ENCODE assay signal across 1 cellular context in the genomic region with DNA sequence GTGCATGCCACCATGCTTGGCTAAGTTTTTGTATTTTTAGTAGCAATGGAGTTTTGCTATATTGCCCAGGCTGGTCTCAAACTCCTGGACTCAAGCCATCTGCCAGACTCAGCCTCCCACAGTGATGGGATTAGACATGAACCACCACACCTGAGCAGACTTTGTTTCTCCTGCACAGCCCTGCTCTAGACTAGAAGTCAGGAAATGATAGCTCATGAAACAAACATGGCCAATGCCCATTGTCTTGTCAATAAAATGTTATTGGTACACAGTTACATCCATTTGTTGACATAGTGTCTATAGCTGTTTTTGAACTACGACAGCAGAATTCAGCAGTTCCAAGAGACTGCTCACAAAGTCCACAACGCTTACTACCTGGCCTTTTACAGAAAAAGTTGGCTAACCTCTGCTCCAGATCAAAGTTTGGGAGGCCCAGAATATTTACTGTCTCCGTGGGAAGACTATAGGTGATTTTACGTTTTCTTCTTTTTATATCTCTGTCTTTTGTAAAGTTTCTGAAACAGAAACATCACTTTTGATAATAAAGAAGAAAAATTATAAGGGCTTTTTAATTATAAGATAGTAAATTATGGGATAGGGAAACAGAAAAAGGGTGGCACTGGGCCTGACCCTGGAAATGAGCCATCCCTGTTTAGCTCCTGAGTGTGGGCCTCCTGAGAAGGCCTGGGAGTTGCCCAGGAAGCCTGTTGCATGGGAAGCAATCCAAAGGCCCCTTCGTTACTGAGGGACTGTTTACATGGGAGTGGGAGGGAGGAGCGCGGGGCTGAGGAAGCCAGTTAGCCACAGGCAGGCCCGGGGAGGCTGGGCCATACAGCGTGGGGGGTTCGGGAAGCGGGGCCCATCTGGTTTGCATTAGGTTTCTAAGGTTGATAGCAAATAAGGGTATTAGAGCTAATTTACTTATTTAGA.
TF ChIP-seq lines count a peak whose summit lies in the region.

No MANE protein-coding gene starts in this region.

TF ChIP-seq in HepG2, 621 proteins besides CTCF, POLR2A, EP300 and RAD21 (continued from another document and continues in another):
- TF ChIP-seq, protein P1, sequence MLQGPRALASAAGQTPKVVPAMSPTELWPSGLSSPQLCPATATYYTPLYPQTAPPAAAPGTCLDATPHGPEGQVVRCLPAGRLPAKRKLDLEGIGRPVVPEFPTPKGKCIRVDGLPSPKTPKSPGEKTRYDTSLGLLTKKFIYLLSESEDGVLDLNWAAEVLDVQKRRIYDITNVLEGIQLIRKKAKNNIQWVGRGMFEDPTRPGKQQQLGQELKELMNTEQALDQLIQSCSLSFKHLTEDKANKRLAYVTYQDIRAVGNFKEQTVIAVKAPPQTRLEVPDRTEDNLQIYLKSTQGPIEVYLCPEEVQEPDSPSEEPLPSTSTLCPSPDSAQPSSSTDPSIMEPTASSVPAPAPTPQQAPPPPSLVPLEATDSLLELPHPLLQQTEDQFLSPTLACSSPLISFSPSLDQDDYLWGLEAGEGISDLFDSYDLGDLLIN (CRISPR knock-in tag; IDR thresholded peaks at IDR 0.05; ENCODE audit: borderline replicate concordance) = no peak
- TF ChIP-seq ZMYM3 (CRISPR knock-in tag; IDR thresholded peaks at IDR 0.05) (peak; percentile 91), ZMYM2 (CRISPR knock-in tag; IDR thresholded peaks at IDR 0.05) (0 out of 2 replicates have a peak, but pooled peaks have one; percentile 15), ZNF264 (CRISPR knock-in tag; IDR thresholded peaks at IDR 0.05) (peak; percentile 93), SRF (IDR thresholded peaks at IDR 0.05; ENCODE audit: low read depth, low read length) (no peak), ZKSCAN8 (CRISPR knock-in tag; IDR thresholded peaks at IDR 0.05; ENCODE audit: borderline replicate concordance) (no peak), TOPORS (CRISPR knock-in tag; IDR thresholded peaks at IDR 0.05) (no peak), FLYWCH1 (CRISPR knock-in tag; IDR thresholded peaks at IDR 0.05) (no peak), POLR2AphosphoS5 (IDR thresholded peaks at IDR 0.05; ENCODE audit: low read depth, low read length) (no peak), HNRNPL (IDR thresholded peaks at IDR 0.05; ENCODE audit: low read depth, low read length) (no peak), ZSCAN21 (CRISPR knock-in tag; IDR thresholded peaks at IDR 0.05; ENCODE audit: borderline replicate concordance) (no peak), ZNF24 (IDR thresholded peaks at IDR 0.05) (no peak), ZFP36L2 (CRISPR knock-in tag; IDR thresholded peaks at IDR 0.05) (no peak), ZNF724P (CRISPR knock-in tag; IDR thresholded peaks at IDR 0.05; ENCODE audit: borderline replicate concordance) (no peak), ZNF549 (CRISPR knock-in tag; IDR thresholded peaks at IDR 0.05) (no peak), DNMT3B (CRISPR knock-in tag; conservative IDR thresholded peaks at IDR 0.05) (no peak), HNF4A (CRISPR knock-in tag; IDR thresholded peaks at IDR 0.05) (peak; percentile 82), ZNF432 (CRISPR knock-in tag; IDR thresholded peaks at IDR 0.05; ENCODE audit: borderline replicate concordance) (no peak), SOX6 (IDR thresholded peaks at IDR 0.05) (no peak), SOX6 (CRISPR knock-in tag; IDR thresholded peaks at IDR 0.05) (peak; percentile 94), GFI1 (CRISPR knock-in tag; IDR thresholded peaks at IDR 0.05; ENCODE audit: borderline replicate concordance) (no peak), RBM22 (optimal IDR thresholded peaks at IDR 0.05; ENCODE audit: low read length) (no peak)
- TF ChIP-seq, protein P2, sequence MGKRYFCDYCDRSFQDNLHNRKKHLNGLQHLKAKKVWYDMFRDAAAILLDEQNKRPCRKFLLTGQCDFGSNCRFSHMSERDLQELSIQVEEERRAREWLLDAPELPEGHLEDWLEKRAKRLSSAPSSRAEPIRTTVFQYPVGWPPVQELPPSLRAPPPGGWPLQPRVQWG (CRISPR knock-in tag; IDR thresholded peaks at IDR 0.05; ENCODE audit: borderline replicate concordance, low read depth) = no peak
- TF ChIP-seq, protein P3, sequence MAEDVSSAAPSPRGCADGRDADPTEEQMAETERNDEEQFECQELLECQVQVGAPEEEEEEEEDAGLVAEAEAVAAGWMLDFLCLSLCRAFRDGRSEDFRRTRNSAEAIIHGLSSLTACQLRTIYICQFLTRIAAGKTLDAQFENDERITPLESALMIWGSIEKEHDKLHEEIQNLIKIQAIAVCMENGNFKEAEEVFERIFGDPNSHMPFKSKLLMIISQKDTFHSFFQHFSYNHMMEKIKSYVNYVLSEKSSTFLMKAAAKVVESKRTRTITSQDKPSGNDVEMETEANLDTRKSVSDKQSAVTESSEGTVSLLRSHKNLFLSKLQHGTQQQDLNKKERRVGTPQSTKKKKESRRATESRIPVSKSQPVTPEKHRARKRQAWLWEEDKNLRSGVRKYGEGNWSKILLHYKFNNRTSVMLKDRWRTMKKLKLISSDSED (CRISPR knock-in tag; IDR thresholded peaks at IDR 0.05) = no peak
- TF ChIP-seq, protein P4, sequence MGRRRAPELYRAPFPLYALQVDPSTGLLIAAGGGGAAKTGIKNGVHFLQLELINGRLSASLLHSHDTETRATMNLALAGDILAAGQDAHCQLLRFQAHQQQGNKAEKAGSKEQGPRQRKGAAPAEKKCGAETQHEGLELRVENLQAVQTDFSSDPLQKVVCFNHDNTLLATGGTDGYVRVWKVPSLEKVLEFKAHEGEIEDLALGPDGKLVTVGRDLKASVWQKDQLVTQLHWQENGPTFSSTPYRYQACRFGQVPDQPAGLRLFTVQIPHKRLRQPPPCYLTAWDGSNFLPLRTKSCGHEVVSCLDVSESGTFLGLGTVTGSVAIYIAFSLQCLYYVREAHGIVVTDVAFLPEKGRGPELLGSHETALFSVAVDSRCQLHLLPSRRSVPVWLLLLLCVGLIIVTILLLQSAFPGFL (CRISPR knock-in tag; IDR thresholded peaks at IDR 0.05) = no peak
- TF ChIP-seq, protein P5, sequence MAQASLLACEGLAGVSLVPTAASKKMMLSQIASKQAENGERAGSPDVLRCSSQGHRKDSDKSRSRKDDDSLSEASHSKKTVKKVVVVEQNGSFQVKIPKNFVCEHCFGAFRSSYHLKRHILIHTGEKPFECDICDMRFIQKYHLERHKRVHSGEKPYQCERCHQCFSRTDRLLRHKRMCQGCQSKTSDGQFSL (CRISPR knock-in tag; IDR thresholded peaks at IDR 0.05) = 0 out of 2 replicates have a peak, but pooled peaks have one; percentile 51
- TF ChIP-seq, protein P6, sequence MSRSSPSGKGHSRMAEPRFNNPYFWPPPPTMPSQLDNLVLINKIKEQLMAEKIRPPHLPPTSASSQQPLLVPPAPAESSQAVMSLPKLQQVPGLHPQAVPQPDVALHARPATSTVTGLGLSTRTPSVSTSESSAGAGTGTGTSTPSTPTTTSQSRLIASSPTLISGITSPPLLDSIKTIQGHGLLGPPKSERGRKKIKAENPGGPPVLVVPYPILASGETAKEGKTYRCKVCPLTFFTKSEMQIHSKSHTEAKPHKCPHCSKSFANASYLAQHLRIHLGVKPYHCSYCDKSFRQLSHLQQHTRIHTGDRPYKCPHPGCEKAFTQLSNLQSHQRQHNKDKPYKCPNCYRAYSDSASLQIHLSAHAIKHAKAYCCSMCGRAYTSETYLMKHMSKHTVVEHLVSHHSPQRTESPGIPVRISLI (CRISPR knock-in tag; IDR thresholded peaks at IDR 0.05; ENCODE audit: borderline replicate concordance) = no peak; the same call in 1 of the 2 replicates
- TF ChIP-seq, protein P7, sequence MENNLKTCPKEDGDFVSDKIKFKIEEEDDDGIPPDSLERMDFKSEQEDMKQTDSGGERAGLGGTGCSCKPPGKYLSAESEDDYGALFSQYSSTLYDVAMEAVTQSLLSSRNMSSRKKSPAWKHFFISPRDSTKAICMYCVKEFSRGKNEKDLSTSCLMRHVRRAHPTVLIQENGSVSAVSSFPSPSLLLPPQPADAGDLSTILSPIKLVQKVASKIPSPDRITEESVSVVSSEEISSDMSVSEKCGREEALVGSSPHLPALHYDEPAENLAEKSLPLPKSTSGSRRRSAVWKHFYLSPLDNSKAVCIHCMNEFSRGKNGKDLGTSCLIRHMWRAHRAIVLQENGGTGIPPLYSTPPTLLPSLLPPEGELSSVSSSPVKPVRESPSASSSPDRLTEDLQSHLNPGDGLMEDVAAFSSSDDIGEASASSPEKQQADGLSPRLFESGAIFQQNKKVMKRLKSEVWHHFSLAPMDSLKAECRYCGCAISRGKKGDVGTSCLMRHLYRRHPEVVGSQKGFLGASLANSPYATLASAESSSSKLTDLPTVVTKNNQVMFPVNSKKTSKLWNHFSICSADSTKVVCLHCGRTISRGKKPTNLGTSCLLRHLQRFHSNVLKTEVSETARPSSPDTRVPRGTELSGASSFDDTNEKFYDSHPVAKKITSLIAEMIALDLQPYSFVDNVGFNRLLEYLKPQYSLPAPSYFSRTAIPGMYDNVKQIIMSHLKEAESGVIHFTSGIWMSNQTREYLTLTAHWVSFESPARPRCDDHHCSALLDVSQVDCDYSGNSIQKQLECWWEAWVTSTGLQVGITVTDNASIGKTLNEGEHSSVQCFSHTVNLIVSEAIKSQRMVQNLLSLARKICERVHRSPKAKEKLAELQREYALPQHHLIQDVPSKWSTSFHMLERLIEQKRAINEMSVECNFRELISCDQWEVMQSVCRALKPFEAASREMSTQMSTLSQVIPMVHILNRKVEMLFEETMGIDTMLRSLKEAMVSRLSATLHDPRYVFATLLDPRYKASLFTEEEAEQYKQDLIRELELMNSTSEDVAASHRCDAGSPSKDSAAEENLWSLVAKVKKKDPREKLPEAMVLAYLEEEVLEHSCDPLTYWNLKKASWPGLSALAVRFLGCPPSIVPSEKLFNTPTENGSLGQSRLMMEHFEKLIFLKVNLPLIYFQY (CRISPR knock-in tag; IDR thresholded peaks at IDR 0.05; ENCODE audit: borderline replicate concordance) = 0 out of 2 replicates have a peak, but pooled peaks have one; percentile 32
- TF ChIP-seq, protein P8, sequence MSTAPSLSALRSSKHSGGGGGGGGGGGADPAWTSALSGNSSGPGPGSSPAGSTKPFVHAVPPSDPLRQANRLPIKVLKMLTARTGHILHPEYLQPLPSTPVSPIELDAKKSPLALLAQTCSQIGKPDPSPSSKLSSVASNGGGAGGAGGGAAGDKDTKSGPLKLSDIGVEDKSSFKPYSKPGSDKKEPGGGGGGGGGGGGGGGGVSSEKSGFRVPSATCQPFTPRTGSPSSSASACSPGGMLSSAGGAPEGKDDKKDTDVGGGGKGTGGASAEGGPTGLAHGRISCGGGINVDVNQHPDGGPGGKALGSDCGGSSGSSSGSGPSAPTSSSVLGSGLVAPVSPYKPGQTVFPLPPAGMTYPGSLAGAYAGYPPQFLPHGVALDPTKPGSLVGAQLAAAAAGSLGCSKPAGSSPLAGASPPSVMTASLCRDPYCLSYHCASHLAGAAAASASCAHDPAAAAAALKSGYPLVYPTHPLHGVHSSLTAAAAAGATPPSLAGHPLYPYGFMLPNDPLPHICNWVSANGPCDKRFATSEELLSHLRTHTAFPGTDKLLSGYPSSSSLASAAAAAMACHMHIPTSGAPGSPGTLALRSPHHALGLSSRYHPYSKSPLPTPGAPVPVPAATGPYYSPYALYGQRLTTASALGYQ (CRISPR knock-in tag; IDR thresholded peaks at IDR 0.05) = no peak
- TF ChIP-seq, protein P9, sequence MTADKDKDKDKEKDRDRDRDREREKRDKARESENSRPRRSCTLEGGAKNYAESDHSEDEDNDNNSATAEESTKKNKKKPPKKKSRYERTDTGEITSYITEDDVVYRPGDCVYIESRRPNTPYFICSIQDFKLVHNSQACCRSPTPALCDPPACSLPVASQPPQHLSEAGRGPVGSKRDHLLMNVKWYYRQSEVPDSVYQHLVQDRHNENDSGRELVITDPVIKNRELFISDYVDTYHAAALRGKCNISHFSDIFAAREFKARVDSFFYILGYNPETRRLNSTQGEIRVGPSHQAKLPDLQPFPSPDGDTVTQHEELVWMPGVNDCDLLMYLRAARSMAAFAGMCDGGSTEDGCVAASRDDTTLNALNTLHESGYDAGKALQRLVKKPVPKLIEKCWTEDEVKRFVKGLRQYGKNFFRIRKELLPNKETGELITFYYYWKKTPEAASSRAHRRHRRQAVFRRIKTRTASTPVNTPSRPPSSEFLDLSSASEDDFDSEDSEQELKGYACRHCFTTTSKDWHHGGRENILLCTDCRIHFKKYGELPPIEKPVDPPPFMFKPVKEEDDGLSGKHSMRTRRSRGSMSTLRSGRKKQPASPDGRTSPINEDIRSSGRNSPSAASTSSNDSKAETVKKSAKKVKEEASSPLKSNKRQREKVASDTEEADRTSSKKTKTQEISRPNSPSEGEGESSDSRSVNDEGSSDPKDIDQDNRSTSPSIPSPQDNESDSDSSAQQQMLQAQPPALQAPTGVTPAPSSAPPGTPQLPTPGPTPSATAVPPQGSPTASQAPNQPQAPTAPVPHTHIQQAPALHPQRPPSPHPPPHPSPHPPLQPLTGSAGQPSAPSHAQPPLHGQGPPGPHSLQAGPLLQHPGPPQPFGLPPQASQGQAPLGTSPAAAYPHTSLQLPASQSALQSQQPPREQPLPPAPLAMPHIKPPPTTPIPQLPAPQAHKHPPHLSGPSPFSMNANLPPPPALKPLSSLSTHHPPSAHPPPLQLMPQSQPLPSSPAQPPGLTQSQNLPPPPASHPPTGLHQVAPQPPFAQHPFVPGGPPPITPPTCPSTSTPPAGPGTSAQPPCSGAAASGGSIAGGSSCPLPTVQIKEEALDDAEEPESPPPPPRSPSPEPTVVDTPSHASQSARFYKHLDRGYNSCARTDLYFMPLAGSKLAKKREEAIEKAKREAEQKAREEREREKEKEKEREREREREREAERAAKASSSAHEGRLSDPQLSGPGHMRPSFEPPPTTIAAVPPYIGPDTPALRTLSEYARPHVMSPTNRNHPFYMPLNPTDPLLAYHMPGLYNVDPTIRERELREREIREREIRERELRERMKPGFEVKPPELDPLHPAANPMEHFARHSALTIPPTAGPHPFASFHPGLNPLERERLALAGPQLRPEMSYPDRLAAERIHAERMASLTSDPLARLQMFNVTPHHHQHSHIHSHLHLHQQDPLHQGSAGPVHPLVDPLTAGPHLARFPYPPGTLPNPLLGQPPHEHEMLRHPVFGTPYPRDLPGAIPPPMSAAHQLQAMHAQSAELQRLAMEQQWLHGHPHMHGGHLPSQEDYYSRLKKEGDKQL (CRISPR knock-in tag; IDR thresholded peaks at IDR 0.05; ENCODE audit: low read depth) = no peak
- TF ChIP-seq, protein P10, sequence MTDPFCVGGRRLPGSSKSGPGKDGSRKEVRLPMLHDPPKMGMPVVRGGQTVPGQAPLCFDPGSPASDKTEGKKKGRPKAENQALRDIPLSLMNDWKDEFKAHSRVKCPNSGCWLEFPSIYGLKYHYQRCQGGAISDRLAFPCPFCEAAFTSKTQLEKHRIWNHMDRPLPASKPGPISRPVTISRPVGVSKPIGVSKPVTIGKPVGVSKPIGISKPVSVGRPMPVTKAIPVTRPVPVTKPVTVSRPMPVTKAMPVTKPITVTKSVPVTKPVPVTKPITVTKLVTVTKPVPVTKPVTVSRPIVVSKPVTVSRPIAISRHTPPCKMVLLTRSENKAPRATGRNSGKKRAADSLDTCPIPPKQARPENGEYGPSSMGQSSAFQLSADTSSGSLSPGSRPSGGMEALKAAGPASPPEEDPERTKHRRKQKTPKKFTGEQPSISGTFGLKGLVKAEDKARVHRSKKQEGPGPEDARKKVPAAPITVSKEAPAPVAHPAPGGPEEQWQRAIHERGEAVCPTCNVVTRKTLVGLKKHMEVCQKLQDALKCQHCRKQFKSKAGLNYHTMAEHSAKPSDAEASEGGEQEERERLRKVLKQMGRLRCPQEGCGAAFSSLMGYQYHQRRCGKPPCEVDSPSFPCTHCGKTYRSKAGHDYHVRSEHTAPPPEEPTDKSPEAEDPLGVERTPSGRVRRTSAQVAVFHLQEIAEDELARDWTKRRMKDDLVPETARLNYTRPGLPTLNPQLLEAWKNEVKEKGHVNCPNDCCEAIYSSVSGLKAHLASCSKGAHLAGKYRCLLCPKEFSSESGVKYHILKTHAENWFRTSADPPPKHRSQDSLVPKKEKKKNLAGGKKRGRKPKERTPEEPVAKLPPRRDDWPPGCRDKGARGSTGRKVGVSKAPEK (CRISPR knock-in tag; IDR thresholded peaks at IDR 0.05; ENCODE audit: borderline replicate concordance) = no peak
